In genomic region chr13:27528908-27529307, GRCh38 we compare ENCODE assay signal across 25 cellular contexts.
"Had no signal": no experiment of that assay in that cellular context is flagged by ENCODE, and none has a peak within 500 bp of the region (broad histone marks: within the 10 kb centered on the region; RNA-seq: fewer than 3 reads in every experiment).

No MANE protein-coding gene starts in this region.

- H2AFZ ChIP-seq: neural progenitor cell had no signal

- H3K9me3 ChIP-seq: pancreas, right lobe of liver, thoracic aorta, thyroid gland, tibial nerve, upper lobe of left lung, vagina had no signal

- H3K27me3 ChIP-seq: pancreas, right lobe of liver, sigmoid colon, thyroid gland, tibial nerve, upper lobe of left lung, vagina had no signal

- H3K9me3 Mint-ChIP-seq: natural killer cell; nephron; stimulated activated effector memory CD8-positive, alpha-beta T cell treated with anti-CD3 and anti-CD28 coated beads, Interleukin-12 subunit alpha, Interleukin-12 subunit beta, amount 100 ng/mL, for 72 hours; stimulated activated naive CD8-positive, alpha-beta T cell treated with anti-CD3 and anti-CD28 coated beads, Interleukin-15, Interleukin-2, amounts not matched to agents 100 ng/mL and 50 ng/mL, for 24 hours had no signal

- H3K36me3 ChIP-seq: neural progenitor cell, pancreas, right lobe of liver, sigmoid colon, stomach, thoracic aorta, thyroid gland, tibial nerve, upper lobe of left lung, vagina had no signal

- H3K4me3 ChIP-seq: neural progenitor cell, pancreas, psoas muscle, right lobe of liver, sigmoid colon, stomach, thoracic aorta, thyroid gland, tibial nerve, upper lobe of left lung, vagina had no signal

- H3K36me3 Mint-ChIP-seq: natural killer cell; neural progenitor cell; stimulated activated effector memory CD8-positive, alpha-beta T cell treated with anti-CD3 and anti-CD28 coated beads, Interleukin-12 subunit alpha, Interleukin-12 subunit beta, amount 100 ng/mL, for 72 hours had no signal

- ATAC-seq: natural killer cell; pancreas; psoas muscle; right cardiac atrium; right lobe of liver; stimulated activated effector memory CD8-positive, alpha-beta T cell treated with anti-CD3 and anti-CD28 coated beads, Interleukin-12 subunit alpha, Interleukin-12 subunit beta, amount 100 ng/mL, for 72 hours had no signal

- H3K27ac ChIP-seq: neural progenitor cell, pancreas, psoas muscle, right lobe of liver, sigmoid colon, stomach, thoracic aorta, thyroid gland, tibial nerve, upper lobe of left lung, vagina had no signal

- H3K9ac ChIP-seq: neural progenitor cell had no signal

- H3K27me3 Mint-ChIP-seq: stimulated activated naive CD8-positive, alpha-beta T cell treated with anti-CD3 and anti-CD28 coated beads, Interleukin-15, Interleukin-2, amounts not matched to agents 100 ng/mL and 50 ng/mL, for 24 hours had no signal

- H3K4me2 ChIP-seq: neural progenitor cell had no signal

- H3K4me3 Mint-ChIP-seq: natural killer cell; nephron; neural progenitor cell; stimulated activated effector memory CD8-positive, alpha-beta T cell treated with anti-CD3 and anti-CD28 coated beads, Interleukin-12 subunit alpha, Interleukin-12 subunit beta, amount 100 ng/mL, for 72 hours; stimulated activated naive B cell treated with anti-CD40 and anti-IgM and Interleukin-4, amounts not matched to agents 10 μg/mL and 1 μg/mL and 100 μg/mL, for 72 hours; stimulated activated naive CD8-positive, alpha-beta T cell treated with anti-CD3 and anti-CD28 coated beads, Interleukin-15, Interleukin-2, amounts not matched to agents 100 ng/mL and 50 ng/mL, for 24 hours had no signal

- H3K4me1 ChIP-seq: pancreas had no signal

- DNase-seq: natural killer cell; occipital lobe; pancreas; psoas muscle; right cardiac atrium; right lobe of liver; sigmoid colon; small intestine; stimulated activated CD4-positive, alpha-beta T cell treated with anti-CD3 and anti-CD28 coated beads, Interleukin-15, amount 100 ng/mL, for 24 hours; stimulated activated CD4-positive, alpha-beta T cell treated with anti-CD3 and anti-CD28 coated beads, Interleukin-2, amount 100 ng/mL, for 24 hours; stimulated activated CD4-positive, alpha-beta T cell treated with anti-CD3 and anti-CD28 coated beads, Interleukin-2, amount 100 ng/mL, for 48 hours; stimulated activated CD4-positive, alpha-beta T cell treated with anti-CD3 and anti-CD28 coated beads, Interleukin-4, amount 100 ng/mL, for 24 hours; stimulated activated naive B cell treated with anti-CD40 and anti-IgM and Interleukin-4, amounts not matched to agents 10 μg/mL and 1 μg/mL and 100 μg/mL, for 72 hours; stimulated activated naive CD4-positive, alpha-beta T cell treated with Interleukin-2 at 50 U/mL for 16 hours; stomach; thyroid gland; trophoblast cell; upper lobe of left lung had no signal

- H3K27ac Mint-ChIP-seq: natural killer cell; nephron; neural progenitor cell; stimulated activated effector memory CD8-positive, alpha-beta T cell treated with anti-CD3 and anti-CD28 coated beads, Interleukin-12 subunit alpha, Interleukin-12 subunit beta, amount 100 ng/mL, for 72 hours; stimulated activated naive B cell treated with anti-CD40 and anti-IgM and Interleukin-4, amounts not matched to agents 10 μg/mL and 1 μg/mL and 100 μg/mL, for 72 hours; stimulated activated naive CD8-positive, alpha-beta T cell treated with anti-CD3 and anti-CD28 coated beads, Interleukin-15, Interleukin-2, amounts not matched to agents 100 ng/mL and 50 ng/mL, for 24 hours had no signal
